In the genomic region with DNA sequence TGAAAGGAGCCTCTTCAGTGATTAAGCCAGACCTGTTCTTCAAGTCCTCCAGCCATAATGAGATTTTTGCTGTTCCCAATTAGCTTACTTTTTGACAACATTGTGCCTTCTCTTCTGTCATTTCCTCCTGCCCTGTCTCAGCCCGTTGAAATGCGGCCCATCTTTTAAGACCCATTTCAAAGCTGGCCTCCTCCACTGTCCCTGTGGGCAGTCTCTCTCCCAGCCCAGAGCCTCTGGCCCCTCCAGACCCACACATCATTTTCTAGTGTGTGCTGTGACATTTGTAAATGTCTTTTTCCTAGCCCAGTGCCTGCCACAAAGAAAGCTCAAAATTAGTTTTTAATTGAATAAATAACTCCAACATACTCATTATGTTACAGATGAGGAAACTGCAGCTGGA, we compare ENCODE assay signal across 16 cellular contexts.
DNase-seq lines count a peak whose midpoint lies in the region; ATAC-seq and TF ChIP-seq lines count a peak whose summit lies in the region.
"Had no signal": no experiment of that assay in that cellular context is flagged by ENCODE, and none has a peak within 500 bp of the region (broad histone marks: within the 10 kb centered on the region; RNA-seq: fewer than 3 reads in every experiment).

No MANE protein-coding gene starts in this region.

- no peak overlapping the region for H2AK5ac ChIP-seq in mesenchymal stem cell (ENCODE audit: low read length, severe bottlenecking)

- H2BK15ac ChIP-seq in mesenchymal stem cell (ENCODE audit: low read depth, poor library complexity, severe bottlenecking), result no peak overlapping the region

- H3K4me1 ChIP-seq in lower lobe of right lung, result no peaks in the 10 kb centered on the region
- peaks cover 5% of the 10 kb centered on the region for H3K4me1 ChIP-seq in mesenchymal stem cell (ENCODE audit: control insufficient read depth, insufficient read depth, low read depth, low read length)
- H3K4me1 ChIP-seq: Caco-2 had no signal

- no peak overlapping the region for H3K27ac ChIP-seq in lower lobe of right lung
- no peak overlapping the region for H3K27ac ChIP-seq in mesenchymal stem cell (ENCODE audit: low read length, poor library complexity, severe bottlenecking)
- H3K27ac ChIP-seq: 22Rv1, BLaER1 had no signal

- DNase-seq in DMS53 (lab: John Stamatoyannopoulos, UW), result peak; percentile 31
- no peak for DNase-seq in DMS53 treated with DMSO at 0.1 percent for 48 hours (lab: John Stamatoyannopoulos, UW; ENCODE audit: unreplicated experiment)
- peak; percentile 3 for DNase-seq in 8988T
- peak; percentile 10 for DNase-seq in lower lobe of right lung
- DNase-seq in retina, result peak; percentile 2
- no peak for DNase-seq in mesenchymal stem cell
- DNase-seq in DMS114 treated with DMSO at 0.1 percent for 48 hours (lab: John Stamatoyannopoulos, UW; ENCODE audit: unreplicated experiment), result no peak
- DNase-seq: AML-193; CD8-positive, alpha-beta memory T cell; DMS79 had no signal

- no peak overlapping the region for H3K18ac ChIP-seq in mesenchymal stem cell (ENCODE audit: low read depth in 1 of 2, low read length in 2 of 2)

- H2BK120ac ChIP-seq in mesenchymal stem cell (ENCODE audit: low read depth, low read length), result no peak overlapping the region

- H3K27me3 ChIP-seq in lower lobe of right lung (ENCODE audit: low read depth), result peaks cover 13% of the 10 kb centered on the region
- H3K27me3 ChIP-seq in mesenchymal stem cell (ENCODE audit: control insufficient read depth in 1 of 2, insufficient read depth in 1 of 2, low read length in 2 of 2), result peaks cover 6 to 38% of the 10 kb centered on the region in 2 experiments
- H3K27me3 ChIP-seq: BLaER1 had no signal

- no peak overlapping the region for H3K4me2 ChIP-seq in mesenchymal stem cell (ENCODE audit: low read length, poor library complexity, severe bottlenecking)

- intact Hi-C loops in lower lobe of right lung (cut with DNase I), result no loop called here

- H3K9me3 ChIP-seq in lower lobe of right lung (no peaks in the 10 kb centered on the region), mesenchymal stem cell (ENCODE audit: control insufficient read depth, low read length) (no peaks in the 10 kb centered on the region)
- H3K9me3 ChIP-seq: BLaER1, Caco-2 had no signal

- H2AFZ ChIP-seq in mesenchymal stem cell (ENCODE audit: low read depth, low read length), result no peak overlapping the region

- no peak overlapping the region for H4K8ac ChIP-seq in mesenchymal stem cell (ENCODE audit: low read length)

- no peaks in the 10 kb centered on the region for H3K79me1 ChIP-seq in mesenchymal stem cell (replicated peaks; ENCODE audit: low read length, poor library complexity, severe bottlenecking)

- TF ChIP-seq CTCF in lower lobe of right lung (IDR thresholded peaks at IDR 0.05), result no peak

- H3K23ac ChIP-seq in mesenchymal stem cell (ENCODE audit: low read length in 2 of 2), result no peak overlapping the region

- H4K91ac ChIP-seq in mesenchymal stem cell (ENCODE audit: low read length), result no peak overlapping the region

- ATAC-seq in lower lobe of right lung (no peak), HG02763 (IDR thresholded peaks at IDR 0.05; ENCODE audit: unreplicated experiment) (no peak)
- ATAC-seq: GM12878, HCT116 had no signal

- no peak overlapping the region for H2BK12ac ChIP-seq in mesenchymal stem cell (ENCODE audit: low read length in 2 of 2)

- no peak overlapping the region for H3K14ac ChIP-seq in mesenchymal stem cell (ENCODE audit: low read length in 2 of 2)

- H3K36me3 ChIP-seq in lower lobe of right lung (no peaks in the 10 kb centered on the region), mesenchymal stem cell (ENCODE audit: control insufficient read depth in 1 of 2, insufficient read depth in 2 of 2, low read depth in 1 of 2, low read length in 2 of 2) (no peaks in the 10 kb centered on the region)
- H3K36me3 ChIP-seq: BLaER1 had no signal

- H2BK5ac ChIP-seq in mesenchymal stem cell (ENCODE audit: low read depth, low read length, poor library complexity, severe bottlenecking), result no peak overlapping the region

- WGBS in mesenchymal stem cell, result 92% methylated on average over 2 of the region's 2 CpGs

- no peak overlapping the region for H3K4me3 ChIP-seq in lower lobe of right lung
- no peak overlapping the region for H3K4me3 ChIP-seq in mesenchymal stem cell (ENCODE audit: insufficient read depth in 1 of 2, low read depth in 1 of 2, low read length in 2 of 2)
- H3K4me3 ChIP-seq: BLaER1, GM12878 had no signal

- H3K9ac ChIP-seq in mesenchymal stem cell (ENCODE audit: low read length), result no peak overlapping the region
- H3K9ac ChIP-seq: BLaER1 had no signal

- no peak overlapping the region for H3K4ac ChIP-seq in mesenchymal stem cell (ENCODE audit: low read depth in 1 of 2, low read length in 2 of 2)

Comparison
In these comparisons a context has a peak if more than half of its experiments do, and no peak if none do; other contexts are left out.
1. DNase-seq: peak in DMS53 (single experiment), 8988T (single experiment), lower lobe of right lung (single experiment) and retina (single experiment); none in DMS53 treated with DMSO at 0.1 percent for 48 hours (single experiment), mesenchymal stem cell (single experiment) and DMS114 treated with DMSO at 0.1 percent for 48 hours (single experiment).